In genomic region chr11:134033696-134034491, GRCh38 we compare ENCODE assay signal across 8 cellular contexts. TPM values are rescaled to one million over a fixed set of nuclear protein-coding genes. Genes with fewer than 3 reads are reported as not detected.
DNase-seq lines count a peak whose midpoint lies in the region; ATAC-seq, FAIRE-seq and TF ChIP-seq lines count a peak whose summit lies in the region.

No MANE protein-coding gene starts in this region.

- H3K4me1 Mint-ChIP-seq in T-helper 17 cell = peaks cover 44% of the 10 kb centered on the region

- peak overlapping the region; percentile 75 for H3K4me3 Mint-ChIP-seq in T-helper 17 cell

- no peaks in the 10 kb centered on the region for H3K36me3 ChIP-seq in ascending aorta
- no peaks in the 10 kb centered on the region for H3K36me3 ChIP-seq in left ventricle myocardium inferior

- H3K27me3 ChIP-seq in ascending aorta (no peaks in the 10 kb centered on the region), left ventricle myocardium inferior (ENCODE audit: low read depth) (no peaks in the 10 kb centered on the region)

- FAIRE-seq in H54 (lab: Jason Lieb, UNC) = peak; percentile 77

- DNase-seq in D341Med (ENCODE audit: low spot score) (peak; percentile 87), H54 (ENCODE audit: insufficient read length, low spot score) (peak; percentile 76), NCI-H1048 (lab: John Stamatoyannopoulos, UW) (peak; percentile 42), T-helper 17 cell (peak in 2 of 3 donors; percentile 34 to 39), ascending aorta (ENCODE audit: low spot score in 2 of 2) (peak; percentile 72 to 93), left ventricle myocardium inferior (peak; percentile 87), posterior cingulate gyrus (peak; percentile 47 to 97 (median 74)), ureter (ENCODE audit: low spot score) (peak; percentile 82)

- no peak for TF ChIP-seq POLR2A in H54 (IDR thresholded peaks at IDR 0.05; ENCODE audit: low read depth, low read length)

- peak overlapping the region; percentile 77 to 91 for H3K27ac ChIP-seq in ascending aorta
- peak overlapping the region; percentile 92 for H3K27ac ChIP-seq in left ventricle myocardium inferior (replicated peaks)

- H3K4me1 ChIP-seq in ascending aorta = peaks cover 21 to 25% of the 10 kb centered on the region in 2 donors
- peaks cover 65% of the 10 kb centered on the region for H3K4me1 ChIP-seq in left ventricle myocardium inferior

- intact Hi-C loops in ascending aorta (cut with DNase I) (no loop called here), left ventricle myocardium inferior (cut with micrococcal nuclease) (no loop called here), posterior cingulate gyrus (cut with DNase I) (loop anchor here (5.0 kb wide), 1 partner anchor 67 kb away; no protein-coding TSS in a partner anchor)

- TF ChIP-seq CTCF in ascending aorta (IDR thresholded peaks at IDR 0.05) (no peak), left ventricle myocardium inferior (IDR thresholded peaks at IDR 0.05; ENCODE audit: borderline replicate concordance) (peak; percentile 27)

- peak; percentile 76 for ATAC-seq in T-helper 17 cell

- H3K36me3 Mint-ChIP-seq in T-helper 17 cell (ENCODE audit: low read depth) = peaks cover 3% of the 10 kb centered on the region

- peaks cover 13% of the 10 kb centered on the region for H3K27me3 Mint-ChIP-seq in T-helper 17 cell

- H3K9me3 ChIP-seq in T-helper 17 cell (ENCODE audit: control insufficient read depth, low read length, poor library complexity, severe bottlenecking) (no peaks in the 10 kb centered on the region), ascending aorta (no peaks in the 10 kb centered on the region), left ventricle myocardium inferior (replicated peaks) (no peaks in the 10 kb centered on the region)

- H3K4me3 ChIP-seq in ascending aorta (peak overlapping the region; percentile 11 to 52), left ventricle myocardium inferior (peak overlapping the region; percentile 50)

- peak overlapping the region; percentile 29 for H3K27ac Mint-ChIP-seq in T-helper 17 cell

RNA-seq across cellular contexts. Expression of gene JAM3, which starts 35.0 kb away (rescaled TPM):
- total RNA-seq in T-helper 17 cell (10 to 100 TPM; 12.5 to 37.4 TPM), ascending aorta (59.8 TPM), left ventricle myocardium inferior (36.2 TPM), ureter (33.8 TPM)

Comparison
In these comparisons a context has a peak if more than half of its experiments do, and no peak if none do; other contexts are left out.
1. Peak in every context shown above with its lines: DNase-seq, ATAC-seq, H3K4me3 ChIP-seq and H3K27ac ChIP-seq.
2. DNase-seq: peak in every context shown above with its lines; median percentile 87 in D341Med; 87 in left ventricle myocardium inferior; 82 in ascending aorta; 82 in ureter; 76 in H54; 74 in posterior cingulate gyrus; 42 in NCI-H1048; 36 in T-helper 17 cell.